ENCODE assay signal across 7 cellular contexts in the genomic region with DNA sequence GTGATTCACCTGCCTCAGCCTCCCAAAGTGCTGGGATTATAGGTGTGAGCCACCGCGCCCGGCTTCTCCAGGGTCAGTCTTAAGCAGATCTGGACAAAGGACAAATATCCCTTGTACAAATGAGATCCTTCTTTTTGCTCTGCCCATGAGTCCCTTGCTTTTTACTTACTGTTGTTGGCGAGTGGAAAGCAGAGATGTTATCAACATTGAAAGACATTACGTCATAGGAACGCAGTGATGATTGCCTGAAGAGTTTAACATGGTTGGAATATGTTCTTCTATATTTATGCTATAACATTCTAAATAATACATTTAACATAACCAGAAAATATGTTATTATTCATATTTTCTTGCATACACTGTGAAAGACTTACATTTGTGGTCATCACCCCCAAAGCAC.
"Had no signal": no experiment of that assay in that cellular context is flagged by ENCODE, and none has a peak within 500 bp of the region (broad histone marks: within the 10 kb centered on the region; RNA-seq: fewer than 3 reads in every experiment).

No MANE protein-coding gene starts in this region.

- H3K27ac Mint-ChIP-seq: IgD-negative memory B cell had no signal

- FAIRE-seq: HTR-8/SVneo had no signal

- H3K9ac ChIP-seq: KMS-11 had no signal

- H3K27me3 Mint-ChIP-seq: IgD-negative memory B cell had no signal

- H3K4me2 ChIP-seq: KMS-11 had no signal

- H3K36me3 Mint-ChIP-seq: IgD-negative memory B cell had no signal

- H3K4me3 Mint-ChIP-seq: IgD-negative memory B cell had no signal

- DNase-seq: Karpas-422, KBM-7, KG1 had no signal

- H3K4me1 Mint-ChIP-seq: IgD-negative memory B cell had no signal

- H3K27ac ChIP-seq: HL-60, KMS-11 had no signal
